In genomic region chr5:159094745-159095144, GRCh38 we compare ENCODE assay signal across 9 cellular contexts. TPM values are rescaled to one million over a fixed set of nuclear protein-coding genes. Genes with fewer than 3 reads are reported as not detected.
A peak's percentile ranks its signal among the peaks of the same experiment; 100 is the strongest.
DNase-seq lines count a peak whose midpoint lies in the region; ATAC-seq and TF ChIP-seq lines count a peak whose summit lies in the region.
"Had no signal": no experiment of that assay in that cellular context is flagged by ENCODE, and none has a peak within 500 bp of the region (broad histone marks: within the 10 kb centered on the region; RNA-seq: fewer than 3 reads in every experiment).

No MANE protein-coding gene starts in this region.

- no peak overlapping the region for H3K4me3 ChIP-seq in MM.1S (ENCODE audit: low read length)
- H3K4me3 ChIP-seq in neural cell (ENCODE audit: low read length): peak overlapping the region; percentile 83
- H3K4me3 ChIP-seq: pancreas had no signal

- no peak overlapping the region for H3K27ac ChIP-seq in MM.1S (ENCODE audit: low read length)
- H3K27ac ChIP-seq in cingulate gyrus (ENCODE audit: low read depth, low read length): peak overlapping the region; percentile 7
- peak overlapping the region; percentile 97 for H3K27ac ChIP-seq in neural cell (ENCODE audit: low read length)
- H3K27ac ChIP-seq: pancreas had no signal

- TF ChIP-seq CTCF in MM.1S (IDR thresholded peaks at IDR 0.05; ENCODE audit: low read length): no peak
- no peak for TF ChIP-seq CTCF in neural cell (IDR thresholded peaks at IDR 0.05; ENCODE audit: poor library complexity, severe bottlenecking)

- no peaks in the 10 kb centered on the region for H3K36me3 ChIP-seq in MM.1S (replicated peaks; ENCODE audit: insufficient read depth, low read length)
- peaks cover 8% of the 10 kb centered on the region for H3K36me3 ChIP-seq in neural cell (ENCODE audit: insufficient read depth, low read length)
- H3K36me3 ChIP-seq: pancreas had no signal

- no peak for TF ChIP-seq EP300 in neural cell (conservative IDR thresholded peaks at IDR 0.05; ENCODE audit: poor library complexity, severe bottlenecking)

- H3K9ac ChIP-seq in MM.1S (ENCODE audit: low read length) (no peak overlapping the region), neural cell (ENCODE audit: low read length) (peak overlapping the region; percentile 90)

- in situ Hi-C loops in G401 (cut with HindIII; ENCODE audit: low sequenced_read_pairs): no loop called here

- no peak overlapping the region for H3K4me2 ChIP-seq in MM.1S (ENCODE audit: low read depth, low read length)
- H3K4me2 ChIP-seq in neural cell (ENCODE audit: low read length): peak overlapping the region; percentile 47

- H3K27me3 ChIP-seq in MM.1S (replicated peaks; ENCODE audit: insufficient read depth, low read length): peaks cover 19% of the 10 kb centered on the region
- peaks cover 42% of the 10 kb centered on the region for H3K27me3 ChIP-seq in neural cell (ENCODE audit: insufficient read depth, low read depth, low read length)

- H3K9me2 ChIP-seq in MM.1S (replicated peaks; ENCODE audit: insufficient read depth, low read length): no peaks in the 10 kb centered on the region
- no peaks in the 10 kb centered on the region for H3K9me2 ChIP-seq in neural cell (ENCODE audit: insufficient read depth, low read length)

- DNase-seq in G401 (ENCODE audit: low spot score): peak; percentile 88
- peak; percentile 28 for DNase-seq in MM.1S
- DNase-seq in SKM-1 (lab: John Stamatoyannopoulos, UW; ENCODE audit: unreplicated experiment): peak; percentile 82
- no peak for DNase-seq in hippocampal formation (lab: John Stamatoyannopoulos, UW)

- no peak for TF ChIP-seq RAD21 in neural cell (conservative IDR thresholded peaks at IDR 0.05)

- H4K20me1 ChIP-seq in MM.1S (ENCODE audit: insufficient read depth, low read length) (no peaks in the 10 kb centered on the region), neural cell (ENCODE audit: insufficient read depth) (peaks cover 23% of the 10 kb centered on the region)

- H3K79me2 ChIP-seq in MM.1S (ENCODE audit: low read length) (no peaks in the 10 kb centered on the region), neural cell (replicated peaks; ENCODE audit: insufficient read depth, low read length) (peaks cover 98% of the 10 kb centered on the region)

- no peaks in the 10 kb centered on the region for H3K9me3 ChIP-seq in MM.1S (replicated peaks; ENCODE audit: insufficient read depth, low read length)
- no peaks in the 10 kb centered on the region for H3K9me3 ChIP-seq in neural cell (ENCODE audit: low read length)
- H3K9me3 ChIP-seq: pancreas had no signal

- H3F3A ChIP-seq in MM.1S (ENCODE audit: insufficient read depth, low read length) (no peaks in the 10 kb centered on the region), neural cell (ENCODE audit: insufficient read depth, low read length, poor library complexity, severe bottlenecking) (no peaks in the 10 kb centered on the region)

- H2AFZ ChIP-seq in MM.1S (ENCODE audit: low read length) (no peak overlapping the region), neural cell (ENCODE audit: low read depth, low read length) (no peak overlapping the region)

- peaks cover 6% of the 10 kb centered on the region; the same call in 1 of the 2 replicates for H3K4me1 ChIP-seq in MM.1S (ENCODE audit: low read length)

- no peak for ATAC-seq in GM19452 (IDR thresholded peaks at IDR 0.05; ENCODE audit: unreplicated experiment)
- no peak for ATAC-seq in HG03280 (IDR thresholded peaks at IDR 0.05; ENCODE audit: unreplicated experiment)
- ATAC-seq: pancreas had no signal

TF ChIP-seq in neural cell, 6 proteins besides CTCF, POLR2A, EP300 and RAD21:
- no peak for TF ChIP-seq SMC3 (conservative IDR thresholded peaks at IDR 0.05; ENCODE audit: poor library complexity)
- TF ChIP-seq POLR2AphosphoS5 (IDR thresholded peaks at IDR 0.05): no peak
- TF ChIP-seq TAF1 (IDR thresholded peaks at IDR 0.05; ENCODE audit: low read depth): no peak
- TF ChIP-seq REST (IDR thresholded peaks at IDR 0.05; ENCODE audit: borderline replicate concordance): no peak
- TF ChIP-seq EZH2 (IDR thresholded peaks at IDR 0.05; ENCODE audit: borderline replicate concordance, insufficient read depth, low read length, poor library complexity, severe bottlenecking): no peak
TF ChIP-seq in neural cell: peak in this region for 0.

RNA-seq across cellular contexts. Expression of gene EBF1, which starts 5.0 kb away (rescaled TPM):
- not detected in 2 replicates for total RNA-seq in G401 (2014; rRNA removed; shearing (Covaris generic))
- 96.7 and 114 TPM in 2 replicates for polyA plus RNA-seq in neural cell
- polyA minus RNA-seq in neural cell: 267 and 323 TPM in 2 replicates

Comparison
In these comparisons a context has a peak if more than half of its experiments do, and no peak if none do; other contexts are left out.
1. DNase-seq: peak in G401 (single experiment), MM.1S (single experiment) and SKM-1 (single experiment); none in hippocampal formation (0 of 2).